9 cellular contexts compared by ENCODE assay signal in genomic region chr4:173990126-173990878, GRCh38.
DNase-seq lines count a peak whose midpoint lies in the region; ATAC-seq, FAIRE-seq and TF ChIP-seq lines count a peak whose summit lies in the region.
"Had no signal": no experiment of that assay in that cellular context is flagged by ENCODE, and none has a peak within 500 bp of the region (broad histone marks: within the 10 kb centered on the region; RNA-seq: fewer than 3 reads in every experiment).

No MANE protein-coding gene starts in this region.

- DNase-seq in Daoy (ENCODE audit: low read depth) (peak; percentile 3), KBM-7 (peak; percentile 41), astrocyte (ENCODE audit: low read depth) (peak; percentile 3), kidney glomerular epithelial cell (lab: John Stamatoyannopoulos, UW) (peak; percentile 6), mucosa of gallbladder (ENCODE audit: low spot score) (no peak)
- no peak for DNase-seq in activated CD4-positive, alpha-beta T cell treated with anti-CD3 and anti-CD28 coated beads for 4 hours
- no peak for DNase-seq in activated naive CD8-positive, alpha-beta T cell treated with anti-CD3 and anti-CD28 coated beads, Interleukin-2, amount 50 U/mL, for 24 hours
- DNase-seq in stimulated activated effector memory CD8-positive, alpha-beta T cell treated with anti-CD3 and anti-CD28 coated beads, Interleukin-12 subunit alpha, Interleukin-12 subunit beta, amount 100 ng/mL, for 72 hours (ENCODE audit: low spot score in 2 of 2) = no peak

- ATAC-seq in activated naive CD8-positive, alpha-beta T cell treated with anti-CD3 and anti-CD28 coated beads, Interleukin-2, amount 50 U/mL, for 24 hours = no peak
- no peak for ATAC-seq in stimulated activated effector memory CD8-positive, alpha-beta T cell treated with anti-CD3 and anti-CD28 coated beads, Interleukin-12 subunit alpha, Interleukin-12 subunit beta, amount 100 ng/mL, for 72 hours

- no peaks in the 10 kb centered on the region for H3K79me2 ChIP-seq in astrocyte (ENCODE audit: insufficient read depth, low read length)

- H3K27ac Mint-ChIP-seq in astrocyte (ENCODE audit: unreplicated experiment) = no peak overlapping the region
- no peak overlapping the region for H3K27ac Mint-ChIP-seq in activated naive CD8-positive, alpha-beta T cell treated with anti-CD3 and anti-CD28 coated beads, Interleukin-2, amount 50 U/mL, for 24 hours
- H3K27ac Mint-ChIP-seq in stimulated activated effector memory CD8-positive, alpha-beta T cell treated with anti-CD3 and anti-CD28 coated beads, Interleukin-12 subunit alpha, Interleukin-12 subunit beta, amount 100 ng/mL, for 72 hours = no peak overlapping the region
- H3K27ac Mint-ChIP-seq: memory B cell had no signal

- TF ChIP-seq CTCF in astrocyte (IDR thresholded peaks at IDR 0.05; ENCODE audit: insufficient read depth, low read depth, low read length) = peak; percentile 49

- H3K4me1 ChIP-seq in astrocyte (ENCODE audit: insufficient read depth, low read length) = no peaks in the 10 kb centered on the region

- peaks cover 2% of the 10 kb centered on the region for H3K4me1 Mint-ChIP-seq in astrocyte (ENCODE audit: low read depth, unreplicated experiment)
- no peaks in the 10 kb centered on the region for H3K4me1 Mint-ChIP-seq in activated naive CD8-positive, alpha-beta T cell treated with anti-CD3 and anti-CD28 coated beads, Interleukin-2, amount 50 U/mL, for 24 hours
- no peaks in the 10 kb centered on the region for H3K4me1 Mint-ChIP-seq in stimulated activated effector memory CD8-positive, alpha-beta T cell treated with anti-CD3 and anti-CD28 coated beads, Interleukin-12 subunit alpha, Interleukin-12 subunit beta, amount 100 ng/mL, for 72 hours
- H3K4me1 Mint-ChIP-seq: memory B cell had no signal

- no peak overlapping the region for H3K27ac ChIP-seq in astrocyte (ENCODE audit: low read depth, low read length)

- H3K4me3 Mint-ChIP-seq in astrocyte (ENCODE audit: unreplicated experiment) = no peak overlapping the region
- no peak overlapping the region for H3K4me3 Mint-ChIP-seq in activated naive CD8-positive, alpha-beta T cell treated with anti-CD3 and anti-CD28 coated beads, Interleukin-2, amount 50 U/mL, for 24 hours
- H3K4me3 Mint-ChIP-seq in stimulated activated effector memory CD8-positive, alpha-beta T cell treated with anti-CD3 and anti-CD28 coated beads, Interleukin-12 subunit alpha, Interleukin-12 subunit beta, amount 100 ng/mL, for 72 hours = no peak overlapping the region
- H3K4me3 Mint-ChIP-seq: memory B cell had no signal

- no peak overlapping the region for H2AFZ ChIP-seq in astrocyte (ENCODE audit: low read depth, low read length)

- no peaks in the 10 kb centered on the region for H3K27me3 ChIP-seq in astrocyte (ENCODE audit: insufficient read depth, low read length)

- H3K9ac ChIP-seq in astrocyte (ENCODE audit: low read length) = no peak overlapping the region

- no peaks in the 10 kb centered on the region for H3K36me3 ChIP-seq in astrocyte (ENCODE audit: insufficient read depth, low read length)

- H3K36me3 Mint-ChIP-seq in astrocyte (ENCODE audit: low read depth, unreplicated experiment) = no peaks in the 10 kb centered on the region
- H3K36me3 Mint-ChIP-seq in activated naive CD8-positive, alpha-beta T cell treated with anti-CD3 and anti-CD28 coated beads, Interleukin-2, amount 50 U/mL, for 24 hours (ENCODE audit: low read depth) = no peaks in the 10 kb centered on the region
- no peaks in the 10 kb centered on the region for H3K36me3 Mint-ChIP-seq in stimulated activated effector memory CD8-positive, alpha-beta T cell treated with anti-CD3 and anti-CD28 coated beads, Interleukin-12 subunit alpha, Interleukin-12 subunit beta, amount 100 ng/mL, for 72 hours
- H3K36me3 Mint-ChIP-seq: memory B cell had no signal

- no peaks in the 10 kb centered on the region for H3K9me3 Mint-ChIP-seq in astrocyte (ENCODE audit: unreplicated experiment)
- H3K9me3 Mint-ChIP-seq in activated naive CD8-positive, alpha-beta T cell treated with anti-CD3 and anti-CD28 coated beads, Interleukin-2, amount 50 U/mL, for 24 hours = no peaks in the 10 kb centered on the region
- peaks cover 4% of the 10 kb centered on the region for H3K9me3 Mint-ChIP-seq in stimulated activated effector memory CD8-positive, alpha-beta T cell treated with anti-CD3 and anti-CD28 coated beads, Interleukin-12 subunit alpha, Interleukin-12 subunit beta, amount 100 ng/mL, for 72 hours
- H3K9me3 Mint-ChIP-seq: memory B cell had no signal

- H3K4me3 ChIP-seq in astrocyte (ENCODE audit: insufficient read depth, low read depth, low read length) = no peak overlapping the region

- H3K27me3 Mint-ChIP-seq in astrocyte (ENCODE audit: low read depth, unreplicated experiment) = no peaks in the 10 kb centered on the region
- no peaks in the 10 kb centered on the region for H3K27me3 Mint-ChIP-seq in activated naive CD8-positive, alpha-beta T cell treated with anti-CD3 and anti-CD28 coated beads, Interleukin-2, amount 50 U/mL, for 24 hours
- H3K27me3 Mint-ChIP-seq: memory B cell had no signal

- H3K4me2 ChIP-seq in astrocyte (ENCODE audit: low read length) = no peak overlapping the region

- no peaks in the 10 kb centered on the region for H4K20me1 ChIP-seq in astrocyte (ENCODE audit: insufficient read depth, low read length)

- in situ Hi-C loops in KBM-7 (cut with MboI; ENCODE audit: low pct_unique_long_range_greater_than_20kb, low sequenced_read_pairs) = no loop called here

- no peak for FAIRE-seq in astrocyte (lab: Jason Lieb, UNC)

- H3K9me3 ChIP-seq in astrocyte (ENCODE audit: insufficient read depth, low read depth, low read length) = no peaks in the 10 kb centered on the region

Comparison
In these comparisons a context has a peak if more than half of its experiments do, and no peak if none do; other contexts are left out.
1. DNase-seq: peak in Daoy (single experiment), KBM-7 (single experiment), astrocyte (single experiment) and kidney glomerular epithelial cell (single experiment); none in activated CD4-positive, alpha-beta T cell treated with anti-CD3 and anti-CD28 coated beads for 4 hours (0 of 2), activated naive CD8-positive, alpha-beta T cell treated with anti-CD3 and anti-CD28 coated beads, Interleukin-2, amount 50 U/mL, for 24 hours (single experiment), mucosa of gallbladder (single experiment) and stimulated activated effector memory CD8-positive, alpha-beta T cell treated with anti-CD3 and anti-CD28 coated beads, Interleukin-12 subunit alpha, Interleukin-12 subunit beta, amount 100 ng/mL, for 72 hours (0 of 2).